In the genomic region with DNA sequence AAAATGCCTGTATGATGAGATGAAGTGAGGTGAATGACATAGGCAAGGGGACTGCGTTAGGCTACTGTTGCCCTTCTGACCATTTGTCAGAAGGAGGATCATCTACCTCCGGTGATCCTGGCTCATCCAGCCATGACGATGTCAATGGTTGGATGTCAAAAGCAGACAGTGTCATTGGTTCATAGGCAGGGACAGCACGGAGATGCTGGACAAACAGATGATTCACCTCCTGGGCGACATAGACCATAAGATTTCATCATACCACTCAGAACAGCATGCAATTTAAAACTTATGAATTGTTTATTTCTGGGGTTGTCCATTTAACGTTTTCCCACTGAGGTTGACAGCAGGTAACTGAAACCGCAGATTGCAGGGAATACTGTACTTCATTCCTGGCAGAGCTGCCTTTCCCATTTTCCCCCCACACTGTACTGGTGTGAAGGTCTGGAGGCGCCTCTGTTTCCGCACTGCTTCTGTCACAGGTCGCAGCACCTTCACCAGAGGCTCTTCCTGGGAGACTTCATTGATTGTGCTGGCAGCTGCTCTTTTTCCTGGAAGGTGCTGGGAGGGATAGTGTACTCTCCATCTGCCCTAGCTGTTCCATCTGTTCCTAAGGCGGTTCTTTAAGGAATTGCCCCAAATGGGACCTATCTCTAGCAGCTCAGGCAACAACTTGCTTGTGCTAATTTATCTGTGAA, we compare ENCODE assay signal across 1 cellular context.
TF ChIP-seq lines count a peak whose summit lies in the region.

No MANE protein-coding gene starts in this region.

TF ChIP-seq in HepG2, 621 proteins besides CTCF, POLR2A, EP300 and RAD21 (continued from another document):
- TF ChIP-seq CENPBD1 (CRISPR knock-in tag; IDR thresholded peaks at IDR 0.05; ENCODE audit: borderline replicate concordance, low read depth) (no peak), KLF12 (CRISPR knock-in tag; IDR thresholded peaks at IDR 0.05; ENCODE audit: borderline replicate concordance) (no peak), ZNF644 (CRISPR knock-in tag; IDR thresholded peaks at IDR 0.05; ENCODE audit: low read depth) (0 out of 2 replicates have a peak, but pooled peaks have one; percentile 35), FOSL2 (CRISPR knock-in tag; IDR thresholded peaks at IDR 0.05) (peak; percentile 96), RFX1 (IDR thresholded peaks at IDR 0.05) (no peak), ZNF615 (CRISPR knock-in tag; IDR thresholded peaks at IDR 0.05; ENCODE audit: borderline replicate concordance) (no peak), ZNF567 (CRISPR knock-in tag; IDR thresholded peaks at IDR 0.05; ENCODE audit: borderline replicate concordance) (no peak), ZBTB21 (CRISPR knock-in tag; IDR thresholded peaks at IDR 0.05) (peak; percentile 70), ZNF232 (CRISPR knock-in tag; IDR thresholded peaks at IDR 0.05; ENCODE audit: borderline replicate concordance) (no peak), RFX5 (IDR thresholded peaks at IDR 0.05; ENCODE audit: low read depth, low read length) (peak; percentile 95)
- TF ChIP-seq, protein P1, sequence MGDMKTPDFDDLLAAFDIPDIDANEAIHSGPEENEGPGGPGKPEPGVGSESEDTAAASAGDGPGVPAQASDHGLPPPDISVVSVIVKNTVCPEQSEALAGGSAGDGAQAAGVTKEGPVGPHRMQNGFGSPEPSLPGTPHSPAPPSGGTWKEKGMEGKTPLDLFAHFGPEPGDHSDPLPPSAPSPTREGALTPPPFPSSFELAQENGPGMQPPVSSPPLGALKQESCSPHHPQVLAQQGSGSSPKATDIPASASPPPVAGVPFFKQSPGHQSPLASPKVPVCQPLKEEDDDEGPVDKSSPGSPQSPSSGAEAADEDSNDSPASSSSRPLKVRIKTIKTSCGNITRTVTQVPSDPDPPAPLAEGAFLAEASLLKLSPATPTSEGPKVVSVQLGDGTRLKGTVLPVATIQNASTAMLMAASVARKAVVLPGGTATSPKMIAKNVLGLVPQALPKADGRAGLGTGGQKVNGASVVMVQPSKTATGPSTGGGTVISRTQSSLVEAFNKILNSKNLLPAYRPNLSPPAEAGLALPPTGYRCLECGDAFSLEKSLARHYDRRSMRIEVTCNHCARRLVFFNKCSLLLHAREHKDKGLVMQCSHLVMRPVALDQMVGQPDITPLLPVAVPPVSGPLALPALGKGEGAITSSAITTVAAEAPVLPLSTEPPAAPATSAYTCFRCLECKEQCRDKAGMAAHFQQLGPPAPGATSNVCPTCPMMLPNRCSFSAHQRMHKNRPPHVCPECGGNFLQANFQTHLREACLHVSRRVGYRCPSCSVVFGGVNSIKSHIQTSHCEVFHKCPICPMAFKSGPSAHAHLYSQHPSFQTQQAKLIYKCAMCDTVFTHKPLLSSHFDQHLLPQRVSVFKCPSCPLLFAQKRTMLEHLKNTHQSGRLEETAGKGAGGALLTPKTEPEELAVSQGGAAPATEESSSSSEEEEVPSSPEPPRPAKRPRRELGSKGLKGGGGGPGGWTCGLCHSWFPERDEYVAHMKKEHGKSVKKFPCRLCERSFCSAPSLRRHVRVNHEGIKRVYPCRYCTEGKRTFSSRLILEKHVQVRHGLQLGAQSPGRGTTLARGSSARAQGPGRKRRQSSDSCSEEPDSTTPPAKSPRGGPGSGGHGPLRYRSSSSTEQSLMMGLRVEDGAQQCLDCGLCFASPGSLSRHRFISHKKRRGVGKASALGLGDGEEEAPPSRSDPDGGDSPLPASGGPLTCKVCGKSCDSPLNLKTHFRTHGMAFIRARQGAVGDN (CRISPR knock-in tag; IDR thresholded peaks at IDR 0.05) = no peak
- TF ChIP-seq, protein P2, sequence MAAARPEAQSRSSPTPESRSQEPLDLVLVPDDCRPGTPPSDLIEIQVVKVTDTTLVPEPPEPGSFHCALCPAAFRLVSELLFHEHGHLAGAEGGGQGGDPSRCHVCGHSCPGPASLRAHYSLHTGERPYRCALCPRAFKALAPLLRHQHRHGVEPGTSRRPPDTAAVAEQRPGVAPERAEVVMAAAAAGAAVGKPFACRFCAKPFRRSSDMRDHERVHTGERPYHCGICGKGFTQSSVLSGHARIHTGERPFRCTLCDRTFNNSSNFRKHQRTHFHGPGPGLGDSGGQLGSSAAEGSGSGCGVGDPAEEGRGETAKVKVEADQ (CRISPR knock-in tag; IDR thresholded peaks at IDR 0.05; ENCODE audit: borderline replicate concordance) = no peak
TF ChIP-seq in HepG2: peak in this region for 17.
